8 cellular contexts compared by ENCODE assay signal in the genomic region with DNA sequence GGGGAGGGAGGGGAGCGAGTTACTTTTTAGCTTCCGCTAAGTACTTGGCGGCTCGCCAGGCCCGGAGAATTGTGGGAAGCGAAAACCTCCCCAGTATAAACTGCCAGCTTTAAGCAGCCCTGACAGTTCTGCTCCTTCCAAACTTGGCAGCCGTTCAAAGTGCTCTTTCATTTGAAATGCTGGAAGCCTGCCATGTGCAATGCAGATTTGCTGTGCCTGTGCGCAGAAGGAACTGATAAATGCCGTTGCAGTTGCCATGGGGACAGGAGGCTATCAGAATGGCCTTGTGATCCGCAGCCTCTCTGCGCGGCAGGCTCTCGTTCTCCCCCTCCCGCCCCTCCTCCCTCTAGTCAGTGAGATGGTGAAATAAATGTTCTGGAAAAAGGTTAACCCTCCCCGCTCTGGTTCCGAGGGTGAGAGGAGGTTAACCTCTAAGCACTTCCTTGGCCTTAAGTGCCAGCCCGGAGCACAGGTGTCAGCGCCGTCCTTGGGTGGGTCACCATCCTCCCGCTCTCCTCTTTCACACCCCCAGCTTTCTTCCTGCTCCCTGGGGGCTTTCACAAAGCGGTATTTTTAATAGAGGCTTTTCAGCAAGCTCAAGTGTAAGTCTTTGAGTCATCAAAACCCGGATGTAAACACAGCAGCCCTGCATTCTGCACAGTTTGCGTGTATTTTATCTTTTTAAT. TPM values are rescaled to one million over a fixed set of nuclear protein-coding genes. Genes with fewer than 3 reads are reported as not detected.
A peak's percentile ranks its signal among the peaks of the same experiment; 100 is the strongest.
DNase-seq lines count a peak whose midpoint lies in the region; ATAC-seq lines count a peak whose summit lies in the region.

No MANE protein-coding gene starts in this region.

- peak; percentile 68 for DNase-seq in AG08395 (ENCODE audit: low spot score)
- DNase-seq in NCI-H460 (ENCODE audit: extremely low read depth, low read depth) = peak; percentile 98
- DNase-seq in activated CD4-positive, alpha-beta T cell treated with anti-CD3 and anti-CD28 coated beads for 1 hour = peak; percentile 97
- peak; percentile 91 for DNase-seq in cerebellum (ENCODE audit: low spot score)
- DNase-seq in kidney tubule cell (ENCODE audit: low spot score) = peak; percentile 99
- peak; percentile 89 to 96 for DNase-seq in stimulated activated CD4-positive, alpha-beta T cell treated with anti-CD3 and anti-CD28 coated beads, Interleukin-1b, Interleukin-23, amount 100 ng/mL, for 1 hour (ENCODE audit: low read depth in 2 of 2)

- ATAC-seq in GM19035 (IDR thresholded peaks at IDR 0.05; ENCODE audit: unreplicated experiment) = peak; percentile 50
- ATAC-seq in HG03432 (IDR thresholded peaks at IDR 0.05; ENCODE audit: unreplicated experiment) = peak; percentile 68

RNA-seq across cellular contexts. Expression of gene IRF2BPL, which starts 11.9 kb away (rescaled TPM):
- 31.5 and 36.7 TPM in 2 replicates for total RNA-seq in NCI-H460 (2014; rRNA removed; shearing (Covaris generic))
- 6.9 and 8.7 TPM in 2 replicates for polyA plus RNA-seq in NCI-H460 (2014; cell fraction: nucleus; rRNA removed)
- 28.5 TPM for total RNA-seq in cerebellum

RNA-seq across cellular contexts. Expression of gene CIPC, which starts 57.6 kb away (rescaled TPM):
- total RNA-seq in NCI-H460 (2014; rRNA removed; shearing (Covaris generic)) = 16.6 and 17.9 TPM in 2 replicates
- 21.4 and 29.3 TPM in 2 replicates for polyA plus RNA-seq in NCI-H460 (2014; cell fraction: nucleus; rRNA removed)
- 40.9 TPM for total RNA-seq in cerebellum

Comparison
In these comparisons a context has a peak if more than half of its experiments do, and no peak if none do; other contexts are left out.
1. Peak in every context shown above with its lines: DNase-seq and ATAC-seq.